ENCODE assay signal across 8 cellular contexts in the genomic region with DNA sequence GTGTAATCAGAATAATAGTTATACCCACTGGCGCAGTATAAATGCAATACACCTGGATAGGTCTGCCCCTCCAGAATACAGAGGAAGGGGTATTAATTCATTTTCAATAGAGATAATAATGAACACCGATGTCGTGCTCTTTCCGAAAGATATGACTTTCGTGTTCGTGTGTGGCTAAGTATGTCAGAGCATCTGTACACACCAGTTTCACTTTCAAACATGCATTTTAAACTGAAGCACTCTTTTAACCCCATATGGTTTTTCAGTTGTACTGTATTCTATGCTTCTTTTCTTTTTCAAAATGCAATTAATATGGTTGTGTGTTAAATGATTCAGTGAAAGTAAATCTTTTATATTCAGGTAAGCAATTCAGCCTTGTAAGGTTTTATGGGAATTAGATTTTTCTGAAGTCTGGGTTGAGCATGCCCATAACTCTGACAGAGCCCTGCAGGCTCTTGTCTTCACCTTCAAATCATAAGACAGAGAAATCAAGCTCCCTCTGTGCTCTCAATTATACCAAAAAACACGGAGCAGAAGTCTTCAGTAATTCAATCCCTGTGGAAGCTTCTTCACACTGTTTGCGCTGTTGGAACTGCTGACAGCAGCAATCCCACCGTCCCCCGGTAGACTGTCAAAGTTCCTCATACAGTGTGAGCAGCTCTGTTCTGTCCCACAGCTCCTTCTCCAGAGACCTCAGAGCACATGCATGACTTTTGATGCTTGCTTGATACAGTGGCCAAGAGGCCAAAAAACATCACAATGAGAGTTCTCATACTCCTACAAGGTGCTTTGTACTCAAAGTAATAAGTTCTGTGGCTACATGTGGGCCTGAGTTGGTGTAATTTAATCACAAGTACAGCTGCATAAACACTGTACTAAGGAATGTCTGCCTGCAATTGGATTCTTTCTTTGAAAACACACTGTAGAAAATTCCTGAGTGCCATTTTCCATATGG.
DNase-seq lines count a peak whose midpoint lies in the region; ATAC-seq and TF ChIP-seq lines count a peak whose summit lies in the region.

No MANE protein-coding gene starts in this region.

- peak overlapping the region; percentile 72 for H3K4me3 Mint-ChIP-seq in CD4-positive, alpha-beta T cell

- H3K9me3 Mint-ChIP-seq in CD4-positive, alpha-beta T cell: no peaks in the 10 kb centered on the region

- H3K4me3 ChIP-seq in adrenal gland (peak overlapping the region in 2 of 4 donors; percentile 3 to 56), right lobe of liver (peak overlapping the region in 2 of 3 donors; percentile 1 to 18)

- no peak for TF ChIP-seq POLR2A in adrenal gland (IDR thresholded peaks at IDR 0.05)
- TF ChIP-seq POLR2A in right lobe of liver (IDR thresholded peaks at IDR 0.05): no peak

- H3K27ac ChIP-seq in CD4-positive, alpha-beta T cell (ENCODE audit: low read depth, low read length): no peak overlapping the region
- H3K27ac ChIP-seq in adrenal gland (peak overlapping the region in 1 of 5 donors; percentile 24), right lobe of liver (peak overlapping the region in 2 of 3 donors; percentile 21 to 22)

- H3K36me3 ChIP-seq in adrenal gland (replicated peaks in 1 of 2) (no peaks in the 10 kb centered on the region), right lobe of liver (no peaks in the 10 kb centered on the region)

- H3K4me1 Mint-ChIP-seq in CD4-positive, alpha-beta T cell (ENCODE audit: low read depth): peaks cover 22% of the 10 kb centered on the region

- WGBS in adrenal gland, 4 donors: 13 to 27% (median 17%) methylated on average over 10 of the region's 10 CpGs
- 31% methylated on average over 10 of the region's 10 CpGs for WGBS in right lobe of liver (ENCODE audit: insufficient coverage, low coverage, low lambda C conversion rate, missing lambda C conversion rate)

- no peak overlapping the region for H3K27ac Mint-ChIP-seq in CD4-positive, alpha-beta T cell

- no peaks in the 10 kb centered on the region for H3K27me3 Mint-ChIP-seq in CD4-positive, alpha-beta T cell

- no peaks in the 10 kb centered on the region for H3K9me3 ChIP-seq in CD4-positive, alpha-beta T cell (ENCODE audit: control insufficient read depth, low read length)
- H3K9me3 ChIP-seq in adrenal gland (replicated peaks in 1 of 3) (no peaks in the 10 kb centered on the region), right lobe of liver (no peaks in the 10 kb centered on the region)

- CTCF ChIA-PET in CD4-positive, alpha-beta T cell (lab: Charles Lee): no interaction called here

- no peak for DNase-seq in CD4-positive, alpha-beta T cell
- DNase-seq in adrenal gland: peak in 3 of 7 donors; percentile 20 to 35 (median 23)
- no peak for DNase-seq in right lobe of liver
- DNase-seq in amygdala (lab: John Stamatoyannopoulos, UW): no peak
- DNase-seq in NCI-H2081 treated with DMSO at 0.1 percent for 48 hours (lab: John Stamatoyannopoulos, UW): no peak
- DNase-seq in NCI-H2029 treated with DMSO at 0.1 percent for 48 hours (lab: John Stamatoyannopoulos, UW): no peak

- POLR2A ChIA-PET in CD4-positive, alpha-beta T cell (lab: Charles Lee): no interaction called here

- no peaks in the 10 kb centered on the region for H3K36me3 Mint-ChIP-seq in CD4-positive, alpha-beta T cell (ENCODE audit: low read depth)

- intact Hi-C loops in CD4-positive, alpha-beta T cell (cut with DNase I, micrococcal nuclease): no loop called here
- intact Hi-C loops in adrenal gland (cut with DNase I) (no loop called here), right lobe of liver (cut with DNase I) (no loop called here)

- TF ChIP-seq CTCF in CD4-positive, alpha-beta T cell (IDR thresholded peaks at IDR 0.05): no peak
- TF ChIP-seq CTCF in adrenal gland (IDR thresholded peaks at IDR 0.05) (peak in 5 of 6 experiments; percentile 4 to 32 (median 13)), right lobe of liver (IDR thresholded peaks at IDR 0.05) (no peak)

- no peak for ATAC-seq in CD4-positive, alpha-beta T cell (ENCODE audit: poor library complexity)
- ATAC-seq in GM19351 (IDR thresholded peaks at IDR 0.05; ENCODE audit: unreplicated experiment) (peak; percentile 90), HG03342 (IDR thresholded peaks at IDR 0.05; ENCODE audit: unreplicated experiment) (peak; percentile 87), right lobe of liver (peak; percentile 57 to 69 (median 67))

- H3K4me1 ChIP-seq in adrenal gland (replicated peaks in 1 of 2) (peaks cover 0 to 5% of the 10 kb centered on the region in 2 donors), right lobe of liver (no peaks in the 10 kb centered on the region)

- H3K27me3 ChIP-seq in CD4-positive, alpha-beta T cell (ENCODE audit: control insufficient read depth, insufficient read depth, low read length): no peaks in the 10 kb centered on the region
- no peaks in the 10 kb centered on the region for H3K27me3 ChIP-seq in adrenal gland
- H3K27me3 ChIP-seq in right lobe of liver: no peaks in the 10 kb centered on the region

Comparison
In these comparisons a context has a peak if more than half of its experiments do, and no peak if none do; other contexts are left out.
1. CTCF ChIP-seq: peak in adrenal gland (5 of 6); none in CD4-positive, alpha-beta T cell (single experiment) and right lobe of liver (0 of 4).